21 cellular contexts compared by ENCODE assay signal in the genomic region with DNA sequence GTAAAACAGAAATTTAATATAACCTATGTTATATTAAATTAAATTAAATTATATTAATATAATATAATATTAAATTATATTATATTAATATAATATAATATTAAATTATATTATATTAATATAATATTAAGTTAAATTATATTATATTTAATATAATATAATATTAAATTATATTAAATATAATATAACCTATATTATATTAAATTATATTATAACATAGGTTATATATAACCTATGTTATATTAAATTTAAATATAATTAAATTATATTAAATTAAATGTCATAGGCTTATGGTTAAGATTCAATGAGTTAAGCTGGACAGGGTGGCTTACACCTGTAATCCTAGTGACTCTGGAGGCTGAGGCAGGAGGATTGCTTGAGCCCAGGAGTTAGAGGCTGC. TPM values are rescaled to one million over a fixed set of nuclear protein-coding genes. Genes with fewer than 3 reads are reported as not detected.
DNase-seq lines count a peak whose midpoint lies in the region; ATAC-seq, FAIRE-seq and TF ChIP-seq lines count a peak whose summit lies in the region.
"Had no signal": no experiment of that assay in that cellular context is flagged by ENCODE, and none has a peak within 500 bp of the region (broad histone marks: within the 10 kb centered on the region; RNA-seq: fewer than 3 reads in every experiment).

No MANE protein-coding gene starts in this region.

- CTCF ChIA-PET in naive thymus-derived CD4-positive, alpha-beta T cell (lab: Charles Lee), result no interaction called here

- POLR2A ChIA-PET in naive thymus-derived CD4-positive, alpha-beta T cell (lab: Charles Lee), result no interaction called here

- DNase-seq in RCC 7860 (ENCODE audit: low spot score) (no peak), kidney (no peak), NCI-H2227 treated with DMSO at 0.1 percent for 48 hours (lab: John Stamatoyannopoulos, UW) (no peak), NCI-H2107 (lab: John Stamatoyannopoulos, UW) (no peak), AML-193 (lab: John Stamatoyannopoulos, UW) (no peak)
- DNase-seq in naive thymus-derived CD4-positive, alpha-beta T cell, result no peak
- DNase-seq: BE2C; CD4-positive, alpha-beta T cell; CD8-positive, alpha-beta memory T cell; DMS 273 treated with DMSO at 0.1 percent for 48 hours; DMS79; EL; GF-D8; GOT3; HCEC 1CT had no signal

- no peaks in the 10 kb centered on the region for H3K4me1 Mint-ChIP-seq in naive thymus-derived CD4-positive, alpha-beta T cell
- H3K4me1 Mint-ChIP-seq: CD14-positive monocyte; CD8-positive, alpha-beta memory T cell had no signal

- H3K27me3 ChIP-seq in naive thymus-derived CD4-positive, alpha-beta T cell (ENCODE audit: control insufficient read depth in 2 of 2, insufficient read depth in 2 of 2, low read length in 2 of 2), result no peaks in the 10 kb centered on the region
- H3K27me3 ChIP-seq: BE2C; BLaER1 treated with 17β-estradiol and CSF1 and Interleukin-3, amounts not matched to agents 10 nM and 100 nM had no signal

- TF ChIP-seq CTCF in kidney (IDR thresholded peaks at IDR 0.05; ENCODE audit: borderline replicate concordance, extremely low read depth, insufficient read depth), result no peak

- H3K4me3 ChIP-seq in kidney (ENCODE audit: low read length in 2 of 2), result no peak overlapping the region
- no peak overlapping the region for H3K4me3 ChIP-seq in naive thymus-derived CD4-positive, alpha-beta T cell (ENCODE audit: low read length)
- H3K4me3 ChIP-seq: BLaER1 treated with 17β-estradiol and CSF1 and Interleukin-3, amounts not matched to agents 10 nM and 100 nM had no signal

- no peak overlapping the region for H3K27ac Mint-ChIP-seq in naive thymus-derived CD4-positive, alpha-beta T cell
- H3K27ac Mint-ChIP-seq: CD4-positive, alpha-beta T cell; CD8-positive, alpha-beta memory T cell had no signal

- intact Hi-C loops in kidney (cut with DNase I), result no loop called here
- intact Hi-C loops in naive thymus-derived CD4-positive, alpha-beta T cell (cut with micrococcal nuclease), result no loop called here

- H3K27ac ChIP-seq in kidney (ENCODE audit: low read depth in 2 of 2, low read length in 2 of 2), result no peak overlapping the region
- H3K27ac ChIP-seq in naive thymus-derived CD4-positive, alpha-beta T cell (ENCODE audit: low read depth, low read length), result no peak overlapping the region
- H3K27ac ChIP-seq: BLaER1 treated with 17β-estradiol and CSF1 and Interleukin-3, amounts not matched to agents 10 nM and 100 nM had no signal

- no peaks in the 10 kb centered on the region for H3K36me3 ChIP-seq in kidney (ENCODE audit: control insufficient read depth in 1 of 2, insufficient read depth in 2 of 2, low read length in 2 of 2)
- H3K36me3 ChIP-seq in naive thymus-derived CD4-positive, alpha-beta T cell (ENCODE audit: control insufficient read depth in 2 of 3, insufficient read depth in 3 of 3, low read length in 3 of 3), result no peaks in the 10 kb centered on the region
- H3K36me3 ChIP-seq: BE2C; BLaER1 treated with 17β-estradiol and CSF1 and Interleukin-3, amounts not matched to agents 10 nM and 100 nM had no signal

- H3K36me3 Mint-ChIP-seq in naive thymus-derived CD4-positive, alpha-beta T cell, result no peaks in the 10 kb centered on the region
- H3K36me3 Mint-ChIP-seq: CD14-positive monocyte; CD8-positive, alpha-beta memory T cell had no signal

- FAIRE-seq in RCC 7860 (lab: Jason Lieb, UNC) (peak; percentile 91), colon (lab: Jason Lieb, UNC) (peak; percentile 98), kidney (lab: Jason Lieb, UNC) (peak; percentile 94)
- FAIRE-seq: D721Med, GM12891, H54 had no signal

- no peaks in the 10 kb centered on the region for H3K4me1 ChIP-seq in kidney (ENCODE audit: control insufficient read depth in 1 of 2, insufficient read depth in 1 of 2, low read depth in 1 of 2, low read length in 2 of 2)
- no peaks in the 10 kb centered on the region for H3K4me1 ChIP-seq in naive thymus-derived CD4-positive, alpha-beta T cell (ENCODE audit: control insufficient read depth in 2 of 2, insufficient read depth in 2 of 2, low read length in 2 of 2)
- H3K4me1 ChIP-seq: BE2C; BLaER1 treated with 17β-estradiol and CSF1 and Interleukin-3, amounts not matched to agents 10 nM and 100 nM had no signal

- no peak overlapping the region for H3K4me3 Mint-ChIP-seq in naive thymus-derived CD4-positive, alpha-beta T cell
- H3K4me3 Mint-ChIP-seq: CD14-positive monocyte; CD4-positive, alpha-beta T cell; CD8-positive, alpha-beta memory T cell had no signal

- peaks cover 0 to 31% (median 9%) of the 10 kb centered on the region in 5 donors for H3K27me3 Mint-ChIP-seq in naive thymus-derived CD4-positive, alpha-beta T cell

- H3K9me3 Mint-ChIP-seq in naive thymus-derived CD4-positive, alpha-beta T cell, result no peaks in the 10 kb centered on the region
- H3K9me3 Mint-ChIP-seq: CD4-positive, alpha-beta T cell; CD8-positive, alpha-beta memory T cell had no signal

- no peak for ATAC-seq in naive thymus-derived CD4-positive, alpha-beta T cell

- no peaks in the 10 kb centered on the region for H3K9me3 ChIP-seq in kidney (ENCODE audit: control insufficient read depth in 1 of 2, low read length in 2 of 2)
- no peaks in the 10 kb centered on the region for H3K9me3 ChIP-seq in naive thymus-derived CD4-positive, alpha-beta T cell (ENCODE audit: control insufficient read depth in 2 of 3, low read length in 3 of 3)
- H3K9me3 ChIP-seq: BE2C; BLaER1 treated with 17β-estradiol and CSF1 and Interleukin-3, amounts not matched to agents 10 nM and 100 nM had no signal

- no peak overlapping the region for H3K9ac ChIP-seq in kidney (ENCODE audit: low read length in 2 of 2)
- H3K9ac ChIP-seq: BLaER1 treated with 17β-estradiol and CSF1 and Interleukin-3, amounts not matched to agents 10 nM and 100 nM had no signal

RNA-seq across cellular contexts. Expression of gene CNOT10, which starts 40.6 kb away (rescaled TPM):
- 34.0 TPM for total RNA-seq in kidney
- polyA plus RNA-seq in kidney (ENCODE audit: insufficient read depth, low read depth, low replicate concordance), result 19.0 TPM
- 10 to 100 TPM; 37.9 to 69.4 (median 46.9) TPM for total RNA-seq in naive thymus-derived CD4-positive, alpha-beta T cell
- 10 to 100 TPM; 31.4 to 46.5 TPM for polyA plus RNA-seq in naive thymus-derived CD4-positive, alpha-beta T cell
